ENCODE assay signal across 2 cellular contexts in the genomic region with DNA sequence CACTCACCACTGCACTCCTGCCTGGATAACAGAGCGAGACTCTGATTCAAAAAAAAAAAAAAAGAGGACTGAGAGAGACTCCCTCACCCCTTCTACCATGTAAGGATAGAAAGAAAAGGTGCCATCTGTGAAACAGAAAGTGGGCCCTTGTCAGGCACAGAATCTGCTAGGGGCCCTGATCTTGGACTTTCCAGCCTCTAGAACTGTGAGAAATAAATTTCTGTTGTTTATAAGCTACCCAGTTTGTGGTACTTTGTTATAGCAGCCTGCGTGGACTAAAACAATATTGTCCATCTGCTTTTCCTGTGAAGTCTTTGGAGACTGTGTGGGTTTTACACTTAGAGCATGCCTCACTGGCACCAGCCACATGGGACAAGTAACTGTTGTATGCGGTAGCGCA.
TF ChIP-seq lines count a peak whose summit lies in the region.

No MANE protein-coding gene starts in this region.

TF ChIP-seq in GM23338, 12 proteins besides CTCF, POLR2A, EP300 and RAD21 (continued from another document and continues in another):
- no peak for TF ChIP-seq ZNF331 (CRISPR knock-in tag; IDR thresholded peaks at IDR 0.05; ENCODE audit: low read depth)
- TF ChIP-seq, protein P1, sequence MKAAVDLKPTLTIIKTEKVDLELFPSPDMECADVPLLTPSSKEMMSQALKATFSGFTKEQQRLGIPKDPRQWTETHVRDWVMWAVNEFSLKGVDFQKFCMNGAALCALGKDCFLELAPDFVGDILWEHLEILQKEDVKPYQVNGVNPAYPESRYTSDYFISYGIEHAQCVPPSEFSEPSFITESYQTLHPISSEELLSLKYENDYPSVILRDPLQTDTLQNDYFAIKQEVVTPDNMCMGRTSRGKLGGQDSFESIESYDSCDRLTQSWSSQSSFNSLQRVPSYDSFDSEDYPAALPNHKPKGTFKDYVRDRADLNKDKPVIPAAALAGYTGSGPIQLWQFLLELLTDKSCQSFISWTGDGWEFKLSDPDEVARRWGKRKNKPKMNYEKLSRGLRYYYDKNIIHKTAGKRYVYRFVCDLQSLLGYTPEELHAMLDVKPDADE (IDR thresholded peaks at IDR 0.05) = no peak
- TF ChIP-seq EZH2phosphoT487 (IDR thresholded peaks at IDR 0.05; ENCODE audit: unreplicated experiment) = no peak
- no peak for TF ChIP-seq NANOG (IDR thresholded peaks at IDR 0.05; ENCODE audit: borderline replicate concordance)
- TF ChIP-seq POLR2AphosphoS5 (IDR thresholded peaks at IDR 0.05; ENCODE audit: low read depth) = no peak
- TF ChIP-seq EZH2 (IDR thresholded peaks at IDR 0.05; ENCODE audit: low read depth, unreplicated experiment) = no peak
- no peak for TF ChIP-seq JUNB (IDR thresholded peaks at IDR 0.05; ENCODE audit: unreplicated experiment)
- TF ChIP-seq, protein P2, sequence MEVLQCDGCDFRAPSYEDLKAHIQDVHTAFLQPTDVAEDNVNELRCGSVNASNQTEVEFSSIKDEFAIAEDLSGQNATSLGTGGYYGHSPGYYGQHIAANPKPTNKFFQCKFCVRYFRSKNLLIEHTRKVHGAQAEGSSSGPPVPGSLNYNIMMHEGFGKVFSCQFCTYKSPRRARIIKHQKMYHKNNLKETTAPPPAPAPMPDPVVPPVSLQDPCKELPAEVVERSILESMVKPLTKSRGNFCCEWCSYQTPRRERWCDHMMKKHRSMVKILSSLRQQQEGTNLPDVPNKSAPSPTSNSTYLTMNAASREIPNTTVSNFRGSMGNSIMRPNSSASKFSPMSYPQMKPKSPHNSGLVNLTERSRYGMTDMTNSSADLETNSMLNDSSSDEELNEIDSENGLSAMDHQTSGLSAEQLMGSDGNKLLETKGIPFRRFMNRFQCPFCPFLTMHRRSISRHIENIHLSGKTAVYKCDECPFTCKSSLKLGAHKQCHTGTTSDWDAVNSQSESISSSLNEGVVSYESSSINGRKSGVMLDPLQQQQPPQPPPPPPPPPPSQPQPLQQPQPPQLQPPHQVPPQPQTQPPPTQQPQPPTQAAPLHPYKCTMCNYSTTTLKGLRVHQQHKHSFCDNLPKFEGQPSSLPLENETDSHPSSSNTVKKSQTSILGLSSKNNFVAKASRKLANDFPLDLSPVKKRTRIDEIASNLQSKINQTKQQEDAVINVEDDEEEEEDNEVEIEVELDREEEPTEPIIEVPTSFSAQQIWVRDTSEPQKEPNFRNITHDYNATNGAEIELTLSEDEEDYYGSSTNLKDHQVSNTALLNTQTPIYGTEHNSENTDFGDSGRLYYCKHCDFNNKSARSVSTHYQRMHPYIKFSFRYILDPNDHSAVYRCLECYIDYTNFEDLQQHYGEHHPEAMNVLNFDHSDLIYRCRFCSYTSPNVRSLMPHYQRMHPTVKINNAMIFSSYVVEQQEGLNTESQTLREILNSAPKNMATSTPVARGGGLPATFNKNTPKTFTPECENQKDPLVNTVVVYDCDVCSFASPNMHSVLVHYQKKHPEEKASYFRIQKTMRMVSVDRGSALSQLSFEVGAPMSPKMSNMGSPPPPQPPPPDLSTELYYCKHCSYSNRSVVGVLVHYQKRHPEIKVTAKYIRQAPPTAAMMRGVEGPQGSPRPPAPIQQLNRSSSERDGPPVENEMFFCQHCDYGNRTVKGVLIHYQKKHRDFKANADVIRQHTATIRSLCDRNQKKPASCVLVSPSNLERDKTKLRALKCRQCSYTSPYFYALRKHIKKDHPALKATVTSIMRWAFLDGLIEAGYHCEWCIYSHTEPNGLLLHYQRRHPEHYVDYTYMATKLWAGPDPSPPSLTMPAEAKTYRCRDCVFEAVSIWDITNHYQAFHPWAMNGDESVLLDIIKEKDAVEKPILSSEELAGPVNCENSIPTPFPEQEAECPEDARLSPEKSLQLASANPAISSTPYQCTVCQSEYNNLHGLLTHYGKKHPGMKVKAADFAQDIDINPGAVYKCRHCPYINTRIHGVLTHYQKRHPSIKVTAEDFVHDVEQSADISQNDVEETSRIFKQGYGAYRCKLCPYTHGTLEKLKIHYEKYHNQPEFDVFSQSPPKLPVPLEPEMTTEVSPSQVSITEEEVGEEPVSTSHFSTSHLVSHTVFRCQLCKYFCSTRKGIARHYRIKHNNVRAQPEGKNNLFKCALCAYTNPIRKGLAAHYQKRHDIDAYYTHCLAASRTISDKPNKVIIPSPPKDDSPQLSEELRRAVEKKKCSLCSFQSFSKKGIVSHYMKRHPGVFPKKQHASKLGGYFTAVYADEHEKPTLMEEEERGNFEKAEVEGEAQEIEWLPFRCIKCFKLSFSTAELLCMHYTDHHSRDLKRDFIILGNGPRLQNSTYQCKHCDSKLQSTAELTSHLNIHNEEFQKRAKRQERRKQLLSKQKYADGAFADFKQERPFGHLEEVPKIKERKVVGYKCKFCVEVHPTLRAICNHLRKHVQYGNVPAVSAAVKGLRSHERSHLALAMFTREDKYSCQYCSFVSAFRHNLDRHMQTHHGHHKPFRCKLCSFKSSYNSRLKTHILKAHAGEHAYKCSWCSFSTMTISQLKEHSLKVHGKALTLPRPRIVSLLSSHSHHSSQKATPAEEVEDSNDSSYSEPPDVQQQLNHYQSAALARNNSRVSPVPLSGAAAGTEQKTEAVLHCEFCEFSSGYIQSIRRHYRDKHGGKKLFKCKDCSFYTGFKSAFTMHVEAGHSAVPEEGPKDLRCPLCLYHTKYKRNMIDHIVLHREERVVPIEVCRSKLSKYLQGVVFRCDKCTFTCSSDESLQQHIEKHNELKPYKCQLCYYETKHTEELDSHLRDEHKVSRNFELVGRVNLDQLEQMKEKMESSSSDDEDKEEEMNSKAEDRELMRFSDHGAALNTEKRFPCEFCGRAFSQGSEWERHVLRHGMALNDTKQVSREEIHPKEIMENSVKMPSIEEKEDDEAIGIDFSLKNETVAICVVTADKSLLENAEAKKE (CRISPR knock-in tag; IDR thresholded peaks at IDR 0.05) = no peak
- TF ChIP-seq, protein P3, sequence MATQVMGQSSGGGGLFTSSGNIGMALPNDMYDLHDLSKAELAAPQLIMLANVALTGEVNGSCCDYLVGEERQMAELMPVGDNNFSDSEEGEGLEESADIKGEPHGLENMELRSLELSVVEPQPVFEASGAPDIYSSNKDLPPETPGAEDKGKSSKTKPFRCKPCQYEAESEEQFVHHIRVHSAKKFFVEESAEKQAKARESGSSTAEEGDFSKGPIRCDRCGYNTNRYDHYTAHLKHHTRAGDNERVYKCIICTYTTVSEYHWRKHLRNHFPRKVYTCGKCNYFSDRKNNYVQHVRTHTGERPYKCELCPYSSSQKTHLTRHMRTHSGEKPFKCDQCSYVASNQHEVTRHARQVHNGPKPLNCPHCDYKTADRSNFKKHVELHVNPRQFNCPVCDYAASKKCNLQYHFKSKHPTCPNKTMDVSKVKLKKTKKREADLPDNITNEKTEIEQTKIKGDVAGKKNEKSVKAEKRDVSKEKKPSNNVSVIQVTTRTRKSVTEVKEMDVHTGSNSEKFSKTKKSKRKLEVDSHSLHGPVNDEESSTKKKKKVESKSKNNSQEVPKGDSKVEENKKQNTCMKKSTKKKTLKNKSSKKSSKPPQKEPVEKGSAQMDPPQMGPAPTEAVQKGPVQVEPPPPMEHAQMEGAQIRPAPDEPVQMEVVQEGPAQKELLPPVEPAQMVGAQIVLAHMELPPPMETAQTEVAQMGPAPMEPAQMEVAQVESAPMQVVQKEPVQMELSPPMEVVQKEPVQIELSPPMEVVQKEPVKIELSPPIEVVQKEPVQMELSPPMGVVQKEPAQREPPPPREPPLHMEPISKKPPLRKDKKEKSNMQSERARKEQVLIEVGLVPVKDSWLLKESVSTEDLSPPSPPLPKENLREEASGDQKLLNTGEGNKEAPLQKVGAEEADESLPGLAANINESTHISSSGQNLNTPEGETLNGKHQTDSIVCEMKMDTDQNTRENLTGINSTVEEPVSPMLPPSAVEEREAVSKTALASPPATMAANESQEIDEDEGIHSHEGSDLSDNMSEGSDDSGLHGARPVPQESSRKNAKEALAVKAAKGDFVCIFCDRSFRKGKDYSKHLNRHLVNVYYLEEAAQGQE (IDR thresholded peaks at IDR 0.05; ENCODE audit: unreplicated experiment) = no peak
- TF ChIP-seq ZNF114 (CRISPR knock-in tag; IDR thresholded peaks at IDR 0.05) = no peak

TF ChIP-seq in K562, 482 proteins besides CTCF, POLR2A, EP300 and RAD21 (continued from another document):
- no peak for TF ChIP-seq ZSCAN32 (CRISPR knock-in tag; IDR thresholded peaks at IDR 0.05)
- no peak for TF ChIP-seq RCOR1 (IDR thresholded peaks at IDR 0.05; ENCODE audit: borderline replicate concordance in 1 of 2, low read depth in 2 of 2, low read length in 2 of 2)
- no peak for TF ChIP-seq MAFF (IDR thresholded peaks at IDR 0.05; ENCODE audit: low read length)
- TF ChIP-seq, protein P4, sequence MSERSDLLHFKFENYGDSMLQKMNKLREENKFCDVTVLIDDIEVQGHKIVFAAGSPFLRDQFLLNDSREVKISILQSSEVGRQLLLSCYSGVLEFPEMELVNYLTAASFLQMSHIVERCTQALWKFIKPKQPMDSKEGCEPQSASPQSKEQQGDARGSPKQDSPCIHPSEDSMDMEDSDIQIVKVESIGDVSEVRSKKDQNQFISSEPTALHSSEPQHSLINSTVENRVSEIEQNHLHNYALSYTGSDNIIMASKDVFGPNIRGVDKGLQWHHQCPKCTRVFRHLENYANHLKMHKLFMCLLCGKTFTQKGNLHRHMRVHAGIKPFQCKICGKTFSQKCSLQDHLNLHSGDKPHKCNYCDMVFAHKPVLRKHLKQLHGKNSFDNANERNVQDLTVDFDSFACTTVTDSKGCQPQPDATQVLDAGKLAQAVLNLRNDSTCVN (CRISPR knock-in tag; IDR thresholded peaks at IDR 0.05) = no peak
- no peak for TF ChIP-seq ZNF444 (CRISPR knock-in tag; IDR thresholded peaks at IDR 0.05)
- TF ChIP-seq ZNF408 (CRISPR knock-in tag; IDR thresholded peaks at IDR 0.05; ENCODE audit: low read depth) = no peak
- TF ChIP-seq, protein P5, sequence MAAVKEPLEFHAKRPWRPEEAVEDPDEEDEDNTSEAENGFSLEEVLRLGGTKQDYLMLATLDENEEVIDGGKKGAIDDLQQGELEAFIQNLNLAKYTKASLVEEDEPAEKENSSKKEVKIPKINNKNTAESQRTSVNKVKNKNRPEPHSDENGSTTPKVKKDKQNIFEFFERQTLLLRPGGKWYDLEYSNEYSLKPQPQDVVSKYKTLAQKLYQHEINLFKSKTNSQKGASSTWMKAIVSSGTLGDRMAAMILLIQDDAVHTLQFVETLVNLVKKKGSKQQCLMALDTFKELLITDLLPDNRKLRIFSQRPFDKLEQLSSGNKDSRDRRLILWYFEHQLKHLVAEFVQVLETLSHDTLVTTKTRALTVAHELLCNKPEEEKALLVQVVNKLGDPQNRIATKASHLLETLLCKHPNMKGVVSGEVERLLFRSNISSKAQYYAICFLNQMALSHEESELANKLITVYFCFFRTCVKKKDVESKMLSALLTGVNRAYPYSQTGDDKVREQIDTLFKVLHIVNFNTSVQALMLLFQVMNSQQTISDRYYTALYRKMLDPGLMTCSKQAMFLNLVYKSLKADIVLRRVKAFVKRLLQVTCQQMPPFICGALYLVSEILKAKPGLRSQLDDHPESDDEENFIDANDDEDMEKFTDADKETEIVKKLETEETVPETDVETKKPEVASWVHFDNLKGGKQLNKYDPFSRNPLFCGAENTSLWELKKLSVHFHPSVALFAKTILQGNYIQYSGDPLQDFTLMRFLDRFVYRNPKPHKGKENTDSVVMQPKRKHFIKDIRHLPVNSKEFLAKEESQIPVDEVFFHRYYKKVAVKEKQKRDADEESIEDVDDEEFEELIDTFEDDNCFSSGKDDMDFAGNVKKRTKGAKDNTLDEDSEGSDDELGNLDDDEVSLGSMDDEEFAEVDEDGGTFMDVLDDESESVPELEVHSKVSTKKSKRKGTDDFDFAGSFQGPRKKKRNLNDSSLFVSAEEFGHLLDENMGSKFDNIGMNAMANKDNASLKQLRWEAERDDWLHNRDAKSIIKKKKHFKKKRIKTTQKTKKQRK (IDR thresholded peaks at IDR 0.05; ENCODE audit: borderline replicate concordance, low read depth, low read length) = no peak
- TF ChIP-seq, protein P6, sequence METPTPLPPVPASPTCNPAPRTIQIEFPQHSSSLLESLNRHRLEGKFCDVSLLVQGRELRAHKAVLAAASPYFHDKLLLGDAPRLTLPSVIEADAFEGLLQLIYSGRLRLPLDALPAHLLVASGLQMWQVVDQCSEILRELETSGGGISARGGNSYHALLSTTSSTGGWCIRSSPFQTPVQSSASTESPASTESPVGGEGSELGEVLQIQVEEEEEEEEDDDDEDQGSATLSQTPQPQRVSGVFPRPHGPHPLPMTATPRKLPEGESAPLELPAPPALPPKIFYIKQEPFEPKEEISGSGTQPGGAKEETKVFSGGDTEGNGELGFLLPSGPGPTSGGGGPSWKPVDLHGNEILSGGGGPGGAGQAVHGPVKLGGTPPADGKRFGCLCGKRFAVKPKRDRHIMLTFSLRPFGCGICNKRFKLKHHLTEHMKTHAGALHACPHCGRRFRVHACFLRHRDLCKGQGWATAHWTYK (CRISPR knock-in tag; IDR thresholded peaks at IDR 0.05) = no peak
- TF ChIP-seq RAD51 (IDR thresholded peaks at IDR 0.05; ENCODE audit: borderline replicate concordance, low read depth) = no peak
- no peak for TF ChIP-seq ZNF445 (CRISPR knock-in tag; IDR thresholded peaks at IDR 0.05; ENCODE audit: low read depth)
- no peak for TF ChIP-seq PHTF2 (CRISPR knock-in tag; IDR thresholded peaks at IDR 0.05)
- TF ChIP-seq HMG20A (CRISPR knock-in tag; conservative IDR thresholded peaks at IDR 0.05) = no peak
- TF ChIP-seq, protein P7, sequence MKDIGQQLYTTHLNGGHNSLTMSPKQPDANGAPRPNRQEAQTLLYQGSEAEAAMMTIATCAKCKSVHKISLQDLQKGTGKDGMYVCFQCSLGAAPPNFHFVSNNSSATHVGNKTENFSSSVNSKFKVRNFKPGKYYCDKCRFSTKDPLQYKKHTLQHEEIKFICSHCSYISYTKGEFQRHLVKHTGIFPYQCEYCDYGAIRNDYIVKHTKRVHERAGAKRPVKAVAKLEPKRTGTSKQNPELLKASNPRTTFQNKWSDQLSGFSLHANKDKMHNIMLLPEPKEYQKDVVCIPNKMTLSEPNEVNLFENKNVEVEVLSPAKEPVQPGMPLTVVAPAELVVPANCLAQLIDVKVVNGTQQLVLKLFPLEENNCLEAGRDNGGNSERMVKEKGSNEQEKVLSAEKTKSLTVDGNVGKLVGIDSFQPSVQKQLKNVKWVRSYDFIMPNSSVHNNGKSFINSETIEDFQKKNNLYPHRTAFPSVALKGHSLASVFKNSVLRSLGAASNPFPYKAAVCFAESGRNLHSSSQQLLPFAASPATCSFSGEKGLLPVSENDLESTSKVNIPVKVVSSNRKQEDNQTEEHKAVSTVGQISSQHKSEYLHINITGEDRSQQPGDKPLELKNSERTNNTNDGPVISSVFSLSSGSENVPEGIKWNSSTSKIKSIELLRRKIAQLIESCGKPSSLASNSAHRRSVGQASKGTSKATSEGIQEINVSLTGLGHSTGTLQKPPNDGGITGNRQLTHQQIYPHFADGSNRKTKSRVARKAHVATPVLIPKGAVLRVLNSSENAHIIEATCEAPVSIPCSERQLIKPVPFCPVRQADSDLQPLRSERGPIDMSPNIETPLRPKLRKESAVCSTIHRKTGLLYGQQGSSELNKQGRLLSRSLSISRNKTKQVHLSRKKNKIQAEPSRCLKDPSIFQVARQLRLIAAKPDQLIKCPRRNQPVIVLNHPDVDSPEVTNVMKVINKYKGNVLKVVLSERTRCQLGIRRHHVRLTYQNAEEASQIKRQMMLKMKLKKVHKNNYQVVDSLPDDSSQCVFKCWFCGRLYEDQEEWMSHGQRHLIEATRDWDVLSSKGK (CRISPR knock-in tag; IDR thresholded peaks at IDR 0.05) = no peak
